Comparison of ENCODE assay signal across 9 cellular contexts in the genomic region with DNA sequence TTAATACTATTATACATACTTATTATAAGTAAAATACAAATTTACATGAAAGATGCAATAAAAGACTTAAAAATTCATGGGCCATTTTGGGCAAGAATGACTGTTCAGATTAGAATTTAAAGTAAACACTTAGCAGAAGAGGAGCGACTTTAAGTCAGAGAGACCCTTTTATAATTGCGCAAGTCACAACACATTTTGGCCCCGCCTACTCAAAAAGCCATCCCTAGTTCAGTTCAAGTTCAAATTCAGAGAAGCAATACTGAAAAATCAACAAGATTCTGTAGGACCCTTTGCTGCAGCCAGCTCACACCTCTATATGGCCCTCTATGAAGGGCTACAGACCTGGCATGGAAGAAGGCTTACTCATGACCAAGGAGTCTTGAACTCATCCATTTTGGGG.
"Had no signal": no experiment of that assay in that cellular context is flagged by ENCODE, and none has a peak within 500 bp of the region (broad histone marks: within the 10 kb centered on the region; RNA-seq: fewer than 3 reads in every experiment).

No MANE protein-coding gene starts in this region.

- H3K27ac ChIP-seq: GM23248, HL-60, KMS-11 had no signal

- H3K4me3 ChIP-seq: GM23248 had no signal

- DNase-seq: GM23248, GOT3, H9, HCEC 1CT, Karpas-422, KBM-7 had no signal

- H2AFZ ChIP-seq: GM23248 had no signal

- H3K9ac ChIP-seq: GM23248, KMS-11 had no signal

- H3K4me2 ChIP-seq: KMS-11 had no signal

- FAIRE-seq: H54 had no signal
